ENCODE assay signal across 22 cellular contexts in genomic region chr4:78747328-78747946, GRCh38. TPM values are rescaled to one million over a fixed set of nuclear protein-coding genes. Genes with fewer than 3 reads are reported as not detected.
DNase-seq lines count a peak whose midpoint lies in the region; ATAC-seq and TF ChIP-seq lines count a peak whose summit lies in the region.
"Had no signal": no experiment of that assay in that cellular context is flagged by ENCODE, and none has a peak within 500 bp of the region (broad histone marks: within the 10 kb centered on the region; RNA-seq: fewer than 3 reads in every experiment).

No MANE protein-coding gene starts in this region.

- no peaks in the 10 kb centered on the region for H3K36me3 Mint-ChIP-seq in activated T-cell treated with anti-CD3 and anti-CD28 coated beads, Interleukin-2, amount 50 U/mL, for 72 hours (ENCODE audit: insufficient read depth in 2 of 2)

- no peak overlapping the region for H3K4me3 Mint-ChIP-seq in activated T-cell treated with anti-CD3 and anti-CD28 coated beads, Interleukin-2, amount 50 U/mL, for 72 hours
- H3K4me3 Mint-ChIP-seq: activated CD8-positive, alpha-beta T cell treated with anti-CD3 and anti-CD28 coated beads for 36 hours had no signal

- no peak for TF ChIP-seq CTCF in Loucy (conservative IDR thresholded peaks at IDR 0.05; ENCODE audit: low read length)
- no peak for TF ChIP-seq CTCF in fibroblast of mammary gland (conservative IDR thresholded peaks at IDR 0.05; ENCODE audit: control insufficient read depth, insufficient read depth, low read depth, low read length)

- no peaks in the 10 kb centered on the region for H3K27me3 ChIP-seq in Loucy (ENCODE audit: insufficient read depth, low read length, poor library complexity, severe bottlenecking)
- H3K27me3 ChIP-seq: neutrophil, spleen had no signal

- H3K79me2 ChIP-seq in Loucy (ENCODE audit: insufficient read depth, low read length): no peaks in the 10 kb centered on the region

- H3K9me3 Mint-ChIP-seq in activated T-cell treated with anti-CD3 and anti-CD28 coated beads, Interleukin-2, amount 50 U/mL, for 72 hours: no peaks in the 10 kb centered on the region
- H3K9me3 Mint-ChIP-seq: activated CD8-positive, alpha-beta T cell treated with anti-CD3 and anti-CD28 coated beads for 36 hours had no signal

- no peaks in the 10 kb centered on the region for H3F3A ChIP-seq in Loucy (ENCODE audit: low read depth)

- no peak for ATAC-seq in activated T-cell treated with anti-CD3 and anti-CD28 coated beads, Interleukin-2, amount 50 U/mL, for 72 hours (replicated peaks in 1 of 2)
- ATAC-seq: activated CD8-positive, alpha-beta T cell treated with anti-CD3 and anti-CD28 coated beads for 36 hours; stimulated activated naive CD8-positive, alpha-beta T cell treated with anti-CD3 and anti-CD28 coated beads, Interleukin-15, Interleukin-2, amounts not matched to agents 100 U/mL and 50 U/mL, for 24 hours had no signal

- peaks cover 5% of the 10 kb centered on the region for H3K4me1 Mint-ChIP-seq in activated T-cell treated with anti-CD3 and anti-CD28 coated beads, Interleukin-2, amount 50 U/mL, for 72 hours (ENCODE audit: low read depth)

- peak overlapping the region; percentile 57; the same call in 1 of the 2 replicates for H2AFZ ChIP-seq in Loucy (ENCODE audit: low read length)

- no peaks in the 10 kb centered on the region for H4K20me1 ChIP-seq in Loucy (ENCODE audit: insufficient read depth, low read length, poor library complexity, severe bottlenecking)

- H3K4me3 ChIP-seq in Loucy (ENCODE audit: low read length, poor library complexity, severe bottlenecking) (no peak overlapping the region), fibroblast of mammary gland (ENCODE audit: control insufficient read depth, low read depth, low read length) (no peak overlapping the region)
- H3K4me3 ChIP-seq: spleen had no signal

- H3K27ac Mint-ChIP-seq in activated T-cell treated with anti-CD3 and anti-CD28 coated beads, Interleukin-2, amount 50 U/mL, for 72 hours: no peak overlapping the region
- H3K27ac Mint-ChIP-seq: activated CD8-positive, alpha-beta T cell treated with anti-CD3 and anti-CD28 coated beads for 36 hours had no signal

- H3K9ac ChIP-seq in Loucy (ENCODE audit: low read depth, low read length, poor library complexity, severe bottlenecking): no peak overlapping the region

- H3K9me2 ChIP-seq in Loucy (replicated peaks; ENCODE audit: low read depth, low read length): no peaks in the 10 kb centered on the region

- no peaks in the 10 kb centered on the region for H3K9me3 ChIP-seq in Loucy (ENCODE audit: insufficient read depth, low read depth, low read length)
- H3K9me3 ChIP-seq: neutrophil, spleen had no signal

- no peaks in the 10 kb centered on the region for H3K27me3 Mint-ChIP-seq in activated T-cell treated with anti-CD3 and anti-CD28 coated beads, Interleukin-2, amount 50 U/mL, for 72 hours (ENCODE audit: low read depth)

- no peaks in the 10 kb centered on the region for H3K36me3 ChIP-seq in Loucy (ENCODE audit: insufficient read depth, low read length)
- H3K36me3 ChIP-seq: neutrophil, spleen had no signal

- no peak overlapping the region for H3K4me2 ChIP-seq in Loucy (ENCODE audit: low read depth, low read length, poor library complexity, severe bottlenecking)

- peak; percentile 18 for DNase-seq in NCI-H1694 (lab: John Stamatoyannopoulos, UW)
- no peak for DNase-seq in NCI-H1694 treated with DMSO at 0.1 percent for 48 hours (lab: John Stamatoyannopoulos, UW)
- peak; percentile 58 for DNase-seq in fibroblast of mammary gland (ENCODE audit: low read depth)
- DNase-seq in effector CD4-positive, alpha-beta T cell: no peak
- no peak for DNase-seq in activated T-cell treated with anti-CD3 and anti-CD28 coated beads, Interleukin-2, amount 50 U/mL, for 72 hours
- DNase-seq in cerebellum (ENCODE audit: low spot score): no peak
- no peak for DNase-seq in stimulated activated naive CD4-positive, alpha-beta T cell treated with Interleukin-2 at 50 U/mL for 16 hours (lab: John Stamatoyannopoulos, UW)
- DNase-seq: 8988T; activated CD4-positive, CD25-positive, alpha-beta regulatory T cell treated with anti-CD3 and anti-CD28 coated beads, Interleukin-2, amount 50 U/mL, for 72 hours; activated CD8-positive, alpha-beta T cell treated with anti-CD3 and anti-CD28 coated beads for 36 hours; activated naive CD4-positive, alpha-beta T cell; activated T-cell treated with anti-CD3 and anti-CD28 coated beads, Interleukin-2, amount 50 U/mL, for 1 hour; C1 segment of cervical spinal cord; H7; KBM-7; NCI-H146; OCI-M1; spleen; stimulated activated CD4-positive, alpha-beta T cell treated with anti-CD3 and anti-CD28 coated beads, Interleukin-4, amount 100 ng/mL, for 1 hour; stimulated activated naive CD8-positive, alpha-beta T cell treated with anti-CD3 and anti-CD28 coated beads, Interleukin-15, Interleukin-2, amounts not matched to agents 100 U/mL and 50 U/mL, for 24 hours had no signal

- peaks cover 18% of the 10 kb centered on the region for H3K4me1 ChIP-seq in Loucy (ENCODE audit: insufficient read depth, low read length, poor library complexity, severe bottlenecking)

RNA-seq across cellular contexts. Expression of gene BMP2K, which starts 28.7 kb away (rescaled TPM):
- 10 to 100 TPM; 12.4 to 12.8 TPM for total RNA-seq in activated T-cell treated with anti-CD3 and anti-CD28 coated beads, Interleukin-2, amount 50 U/mL, for 72 hours
- total RNA-seq in cerebellum: 107 TPM

Comparison
In these comparisons a context has a peak if more than half of its experiments do, and no peak if none do; other contexts are left out.
1. DNase-seq: peak in NCI-H1694 (single experiment) and fibroblast of mammary gland (single experiment); none in NCI-H1694 treated with DMSO at 0.1 percent for 48 hours (single experiment), effector CD4-positive, alpha-beta T cell (single experiment), activated T-cell treated with anti-CD3 and anti-CD28 coated beads, Interleukin-2, amount 50 U/mL, for 72 hours (0 of 2), cerebellum (single experiment) and stimulated activated naive CD4-positive, alpha-beta T cell treated with Interleukin-2 at 50 U/mL for 16 hours (single experiment).